8 cellular contexts compared by ENCODE assay signal in the genomic region with DNA sequence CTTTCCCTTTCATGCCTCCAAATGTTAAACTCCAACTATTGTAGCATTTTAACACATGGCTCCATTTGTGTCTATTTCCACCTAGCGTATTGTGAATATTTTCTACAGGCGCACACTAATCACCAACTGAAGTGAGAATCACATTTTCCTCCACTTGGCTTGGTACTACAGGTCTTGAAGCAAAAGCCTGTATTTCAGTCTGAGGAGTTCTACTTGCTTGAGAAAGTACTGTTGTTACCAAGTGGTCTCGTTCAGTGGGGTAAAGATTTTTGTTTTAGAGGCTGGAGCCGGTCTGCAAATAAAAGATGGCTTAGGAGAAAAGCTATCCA. TPM values are rescaled to one million over a fixed set of nuclear protein-coding genes. Genes with fewer than 3 reads are reported as not detected.
A peak's percentile ranks its signal among the peaks of the same experiment; 100 is the strongest.
DNase-seq lines count a peak whose midpoint lies in the region; ATAC-seq and TF ChIP-seq lines count a peak whose summit lies in the region.

No MANE protein-coding gene starts in this region.

- H3K36me3 ChIP-seq in HCT116 (ENCODE audit: control insufficient read depth in 1 of 2, insufficient read depth in 2 of 2, low read length in 2 of 2) (0 out of 4 replicates have a peak, but pooled peaks cover 0 to 3% of the 10 kb centered on the region in 2 experiments), PC-9 (ENCODE audit: low read depth) (peaks cover 13% of the 10 kb centered on the region; the same call in 1 of the 2 replicates), esophagus squamous epithelium (peaks cover 0 to 17% (median 0%) of the 10 kb centered on the region in 3 donors)

- TF ChIP-seq POLR2A in HCT116 (IDR thresholded peaks at IDR 0.05; ENCODE audit: borderline replicate concordance, extremely low read depth, insufficient read depth, insufficient read length): no peak
- no peak for TF ChIP-seq POLR2A in esophagus squamous epithelium (IDR thresholded peaks at IDR 0.05)

- DNase-seq in HCT116 (ENCODE audit: low read depth, low spot score): no peak
- no peak for DNase-seq in PC-9
- DNase-seq in esophagus squamous epithelium (lab: John Stamatoyannopoulos, UW): no peak
- no peak for DNase-seq in retinal pigment epithelial cell (ENCODE audit: low read depth)
- DNase-seq in NCI-H1436 (lab: John Stamatoyannopoulos, UW): no peak
- no peak for DNase-seq in SK-N-DZ (ENCODE audit: low spot score)
- no peak for DNase-seq in activated CD8-positive, alpha-beta memory T cell treated with anti-CD3 and anti-CD28 coated beads for 24 hours

- H3K79me2 ChIP-seq in HCT116 (ENCODE audit: insufficient read depth, low read length) (peaks cover 43% of the 10 kb centered on the region), PC-9 (ENCODE audit: low read depth) (peaks cover 38% of the 10 kb centered on the region)

- H3K9me3 ChIP-seq in HCT116 (ENCODE audit: control insufficient read depth in 1 of 2, insufficient read depth in 1 of 2, low read depth in 1 of 2, low read length in 2 of 2) (no peaks in the 10 kb centered on the region), PC-9 (ENCODE audit: insufficient read depth, low read depth) (no peaks in the 10 kb centered on the region), esophagus squamous epithelium (no peaks in the 10 kb centered on the region)

- H3K27me3 ChIP-seq in HCT116 (ENCODE audit: insufficient read depth, low read length) (no peaks in the 10 kb centered on the region), PC-9 (ENCODE audit: insufficient read depth, low read depth) (no peaks in the 10 kb centered on the region), esophagus squamous epithelium (no peaks in the 10 kb centered on the region)

- H3K9me2 ChIP-seq in HCT116 (ENCODE audit: insufficient read depth) (no peaks in the 10 kb centered on the region), PC-9 (ENCODE audit: insufficient read depth) (no peaks in the 10 kb centered on the region)

- POLR2A ChIA-PET in HCT116 (lab: Charles Lee): no interaction called here
- POLR2A ChIA-PET in PC-9 (lab: Charles Lee; ENCODE audit: unreplicated experiment): interaction anchor here (0.6 kb wide), 1 partner anchor 161 kb away, joined by 3 read pairs; no protein-coding TSS in a partner anchor

- peak overlapping the region; percentile 71 for H3K27ac ChIP-seq in HCT116 (ENCODE audit: low read depth, low read length)
- H3K27ac ChIP-seq in PC-9: no peak overlapping the region
- peak overlapping the region; percentile 94 to 98 (median 96) for H3K27ac ChIP-seq in esophagus squamous epithelium

- H3K4me2 ChIP-seq in HCT116 (ENCODE audit: low read length) (peak overlapping the region; percentile 76), PC-9 (peak overlapping the region; percentile 97)

- no peak for TF ChIP-seq CTCF in HCT116 (IDR thresholded peaks at IDR 0.05 in 2 of 3, conservative IDR thresholded peaks at IDR 0.05 in 1 of 3; ENCODE audit: borderline replicate concordance in 1 of 3, insufficient read depth in 1 of 3, low read depth in 2 of 3, low read length in 2 of 3)
- no peak for TF ChIP-seq CTCF in PC-9 (conservative IDR thresholded peaks at IDR 0.05)
- TF ChIP-seq CTCF in esophagus squamous epithelium (IDR thresholded peaks at IDR 0.05): no peak
- no peak for TF ChIP-seq CTCF in retinal pigment epithelial cell (conservative IDR thresholded peaks at IDR 0.05; ENCODE audit: low read depth, low read length)

- RAD21 ChIA-PET in HCT116 (lab: Charles Lee; ENCODE audit: low non-redundant PET in 1 of 2, low total read pairs in 2 of 2, uncharacterized antibody in 2 of 2, unreplicated experiment in 2 of 2): no interaction called here

- H3K4me1 ChIP-seq in HCT116 (ENCODE audit: control insufficient read depth in 1 of 2, insufficient read depth in 2 of 2, low read length in 2 of 2) (peaks cover 0 to 19% of the 10 kb centered on the region in 2 experiments; a peak in 3 of 4 replicates), PC-9 (replicated peaks; ENCODE audit: insufficient read depth) (peaks cover 17% of the 10 kb centered on the region), esophagus squamous epithelium (peaks cover 3 to 44% (median 13%) of the 10 kb centered on the region in 3 donors)

- 23 to 42% methylated on average over 4 of the region's 4 CpGs for WGBS in esophagus squamous epithelium, 2 donors

- intact Hi-C loops in HCT116 (cut with micrococcal nuclease) (no loop called here), PC-9 (cut with micrococcal nuclease; ENCODE audit: unreplicated experiment) (no loop called here), esophagus squamous epithelium (cut with DNase I) (no loop called here)

- TF ChIP-seq RAD21 in HCT116 (IDR thresholded peaks at IDR 0.05; ENCODE audit: low read depth): no peak

- peak overlapping the region; percentile 90 for H2AFZ ChIP-seq in HCT116 (ENCODE audit: low read depth, low read length, poor library complexity, severe bottlenecking)
- H2AFZ ChIP-seq in PC-9: peak overlapping the region; percentile 96

- ATAC-seq in GM18498 (IDR thresholded peaks at IDR 0.05; ENCODE audit: unreplicated experiment) (peak; percentile 6), HCT116 (peak; percentile 4; the same call in 1 of the 2 replicates)

- H3F3A ChIP-seq in PC-9 (ENCODE audit: insufficient read depth, low read depth): 0 out of 2 replicates have a peak, but pooled peaks cover 4% of the 10 kb centered on the region

- peak overlapping the region; percentile 62 to 99 for H3K4me3 ChIP-seq in HCT116 (replicated peaks in 1 of 2; ENCODE audit: low read depth in 1 of 2, low read length in 2 of 2)
- peak overlapping the region; percentile 92 for H3K4me3 ChIP-seq in PC-9
- peak overlapping the region; percentile 91 to 99 (median 98) for H3K4me3 ChIP-seq in esophagus squamous epithelium
- peak overlapping the region; percentile 58 for H3K4me3 ChIP-seq in retinal pigment epithelial cell (ENCODE audit: low read length)

- CTCF ChIA-PET in HCT116 (lab: Charles Lee) (no interaction called here), PC-9 (lab: Charles Lee) (no interaction called here)

- BruUV-seq in HCT116 (replicated peaks; lab: Mats Ljungman, UMichigan) (no TSS peak), PC-9 (replicated peaks; lab: Mats Ljungman, UMichigan) (no TSS peak)

- H3K9ac ChIP-seq in HCT116 (ENCODE audit: low read length): peak overlapping the region; percentile 98

- H4K20me1 ChIP-seq in HCT116 (ENCODE audit: insufficient read depth): no peaks in the 10 kb centered on the region
- H4K20me1 ChIP-seq in PC-9 (ENCODE audit: insufficient read depth): no peaks in the 10 kb centered on the region

TF ChIP-seq in HCT116, 20 proteins besides CTCF, POLR2A, EP300 and RAD21 (continues in another document):
- TF ChIP-seq TCF7L2 (IDR thresholded peaks at IDR 0.05; ENCODE audit: borderline replicate concordance, extremely low read depth, insufficient read depth, insufficient read length) (no peak), SRF (IDR thresholded peaks at IDR 0.05; ENCODE audit: low read depth) (no peak), ZNF274 (IDR thresholded peaks at IDR 0.05; ENCODE audit: low read depth, low read length) (no peak), POLR2AphosphoS5 (IDR thresholded peaks at IDR 0.05; ENCODE audit: low read depth, low read length) (no peak), CBX3 (IDR thresholded peaks at IDR 0.05; ENCODE audit: low read depth) (no peak), SP1 (IDR thresholded peaks at IDR 0.05; ENCODE audit: low read depth) (no peak), MAX (IDR thresholded peaks at IDR 0.05) (no peak), YY1 (IDR thresholded peaks at IDR 0.05; ENCODE audit: extremely low read depth, insufficient replicate concordance, low read depth, low read length) (no peak)
- TF ChIP-seq, protein P1, sequence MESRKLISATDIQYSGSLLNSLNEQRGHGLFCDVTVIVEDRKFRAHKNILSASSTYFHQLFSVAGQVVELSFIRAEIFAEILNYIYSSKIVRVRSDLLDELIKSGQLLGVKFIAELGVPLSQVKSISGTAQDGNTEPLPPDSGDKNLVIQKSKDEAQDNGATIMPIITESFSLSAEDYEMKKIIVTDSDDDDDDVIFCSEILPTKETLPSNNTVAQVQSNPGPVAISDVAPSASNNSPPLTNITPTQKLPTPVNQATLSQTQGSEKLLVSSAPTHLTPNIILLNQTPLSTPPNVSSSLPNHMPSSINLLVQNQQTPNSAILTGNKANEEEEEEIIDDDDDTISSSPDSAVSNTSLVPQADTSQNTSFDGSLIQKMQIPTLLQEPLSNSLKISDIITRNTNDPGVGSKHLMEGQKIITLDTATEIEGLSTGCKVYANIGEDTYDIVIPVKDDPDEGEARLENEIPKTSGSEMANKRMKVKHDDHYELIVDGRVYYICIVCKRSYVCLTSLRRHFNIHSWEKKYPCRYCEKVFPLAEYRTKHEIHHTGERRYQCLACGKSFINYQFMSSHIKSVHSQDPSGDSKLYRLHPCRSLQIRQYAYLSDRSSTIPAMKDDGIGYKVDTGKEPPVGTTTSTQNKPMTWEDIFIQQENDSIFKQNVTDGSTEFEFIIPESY (IDR thresholded peaks at IDR 0.05; ENCODE audit: extremely low read depth, insufficient replicate concordance, low read length): no peak

RNA-seq across cellular contexts. Expression of gene PTBP2, which starts 0.6 kb away (rescaled TPM):
- total RNA-seq in HCT116 (2021; ENCODE audit: unreplicated experiment): 13.2 TPM
- polyA plus RNA-seq in HCT116 (2012): 2.0 and 3.1 TPM in 2 replicates
- total RNA-seq in PC-9 (2021): 11.5 and 14.0 TPM in 2 replicates
- total RNA-seq in esophagus squamous epithelium: 10 to 100 TPM; 15.8 to 51.3 (median 23.8) TPM
- polyA plus RNA-seq in SK-N-DZ (2014; cell fraction: cytosol; rRNA removed): 49.2 and 75.8 TPM in 2 replicates
- polyA plus RNA-seq in SK-N-DZ (2014; cell fraction: nucleus; rRNA removed): 186 and 312 TPM in 2 replicates
